In genomic region chr20:48965189-48965910, GRCh38 we compare ENCODE assay signal across 19 cellular contexts. TPM values are rescaled to one million over a fixed set of nuclear protein-coding genes. Genes with fewer than 3 reads are reported as not detected.
DNase-seq lines count a peak whose midpoint lies in the region; ATAC-seq and TF ChIP-seq lines count a peak whose summit lies in the region.
"Had no signal": no experiment of that assay in that cellular context is flagged by ENCODE, and none has a peak within 500 bp of the region (broad histone marks: within the 10 kb centered on the region; RNA-seq: fewer than 3 reads in every experiment).

No MANE protein-coding gene starts in this region.

- peaks cover 55% of the 10 kb centered on the region for H3K36me3 Mint-ChIP-seq in osteocyte (ENCODE audit: unreplicated experiment)

- H3K36me3 ChIP-seq in BJ (ENCODE audit: control insufficient read depth, insufficient read depth, low read length) (peaks cover 8% of the 10 kb centered on the region), MG63 (peaks cover 51% of the 10 kb centered on the region), mesodermal cell (ENCODE audit: control insufficient read depth, insufficient read depth, low read length) (peaks cover 58% of the 10 kb centered on the region)

- H3K9me3 Mint-ChIP-seq in osteocyte (ENCODE audit: unreplicated experiment): no peaks in the 10 kb centered on the region
- H3K9me3 Mint-ChIP-seq: activated CD4-positive, alpha-beta memory T cell treated with anti-CD3 and anti-CD28 coated beads, Interleukin-2, amount 10 ng/mL, durations not matched to agents 7 days and 5 days; activated T-helper 2 cell treated with anti-CD3 and anti-CD28 coated beads, Interferon-gamma antibody, Interleukin-2, Interleukin-4, amounts not matched to agents 10 μg/mL and 5 μg/mL and 100 μg/mL, durations not matched to agents 14 hours and 24 hours and 36 hours; CD8-positive, alpha-beta T cell; natural killer cell had no signal

- H3K9me3 ChIP-seq in MG63: no peaks in the 10 kb centered on the region
- no peaks in the 10 kb centered on the region for H3K9me3 ChIP-seq in mesodermal cell (ENCODE audit: control insufficient read depth, low read length)
- H3K9me3 ChIP-seq: thyroid gland had no signal

- H3K27me3 ChIP-seq in BJ (ENCODE audit: control insufficient read depth, insufficient read depth, low read length) (no peaks in the 10 kb centered on the region), MG63 (no peaks in the 10 kb centered on the region), dorsolateral prefrontal cortex (no peaks in the 10 kb centered on the region)
- H3K27me3 ChIP-seq: thyroid gland had no signal

- no peak overlapping the region for H3K27ac Mint-ChIP-seq in osteocyte (ENCODE audit: unreplicated experiment)
- H3K27ac Mint-ChIP-seq: activated CD4-positive, alpha-beta memory T cell treated with anti-CD3 and anti-CD28 coated beads, Interleukin-2, amount 10 ng/mL, durations not matched to agents 7 days and 5 days; activated T-helper 2 cell treated with anti-CD3 and anti-CD28 coated beads, Interferon-gamma antibody, Interleukin-2, Interleukin-4, amounts not matched to agents 10 μg/mL and 5 μg/mL and 100 μg/mL, durations not matched to agents 14 hours and 24 hours and 36 hours; CD8-positive, alpha-beta T cell; natural killer cell had no signal

- 93 to 100% methylated on average over 2 of the region's 3 CpGs for WGBS in mesodermal cell (ENCODE audit: insufficient coverage in 2 of 2), 2 experiments

- DNase-seq in BJ (ENCODE audit: low read depth) (peak; percentile 39), MG63 (peak; percentile 21), dorsolateral prefrontal cortex (no peak), LoVo (ENCODE audit: low spot score) (no peak), osteocyte (ENCODE audit: extremely low spot score, unreplicated experiment) (no peak)
- DNase-seq: activated CD4-positive, alpha-beta memory T cell treated with anti-CD3 and anti-CD28 coated beads, Interleukin-2, amount 10 ng/mL, durations not matched to agents 7 days and 5 days; anterior cingulate cortex; CD8-positive, alpha-beta T cell; dermis blood vessel endothelial cell; foreskin melanocyte; GOT3; natural killer cell; NCI-H774; thyroid gland had no signal

- H3K4me3 Mint-ChIP-seq in osteocyte (ENCODE audit: unreplicated experiment): no peak overlapping the region
- H3K4me3 Mint-ChIP-seq: activated CD4-positive, alpha-beta memory T cell treated with anti-CD3 and anti-CD28 coated beads, Interleukin-2, amount 10 ng/mL, durations not matched to agents 7 days and 5 days; CD8-positive, alpha-beta T cell; natural killer cell had no signal

- no peaks in the 10 kb centered on the region for H3K4me1 ChIP-seq in mesodermal cell (ENCODE audit: control insufficient read depth, insufficient read depth, low read length, poor library complexity, severe bottlenecking)

- H3K4me1 Mint-ChIP-seq in osteocyte (ENCODE audit: unreplicated experiment): no peaks in the 10 kb centered on the region
- H3K4me1 Mint-ChIP-seq: activated CD4-positive, alpha-beta memory T cell treated with anti-CD3 and anti-CD28 coated beads, Interleukin-2, amount 10 ng/mL, durations not matched to agents 7 days and 5 days; natural killer cell had no signal

- intact Hi-C loops in dorsolateral prefrontal cortex (cut with DNase I): no loop called here

- no peak for ATAC-seq in GM21390 (IDR thresholded peaks at IDR 0.05; ENCODE audit: unreplicated experiment)
- ATAC-seq: CD8-positive, alpha-beta T cell; natural killer cell; Panc1 had no signal

- TF ChIP-seq CTCF in BJ (IDR thresholded peaks at IDR 0.05; ENCODE audit: insufficient read depth, low read depth, low read length) (no peak), dorsolateral prefrontal cortex (IDR thresholded peaks at IDR 0.05 in 54 of 56, conservative IDR thresholded peaks at IDR 0.05 in 2 of 56; ENCODE audit: low read depth in 1 of 56, partially characterized antibody in 56 of 56) (no peak), osteocyte (IDR thresholded peaks at IDR 0.05) (no peak)

- H3K4me3 ChIP-seq in BJ (ENCODE audit: low read depth, low read length): no peak overlapping the region
- H3K4me3 ChIP-seq in MG63: no peak overlapping the region
- no peak overlapping the region for H3K4me3 ChIP-seq in dorsolateral prefrontal cortex
- H3K4me3 ChIP-seq in mesodermal cell (ENCODE audit: extremely low read depth, insufficient read depth, low read length, poor library complexity, severe bottlenecking): no peak overlapping the region
- H3K4me3 ChIP-seq: lung, thyroid gland had no signal

- H3K27ac ChIP-seq in dorsolateral prefrontal cortex: peak overlapping the region in 31 of 59 donors; percentile 1 to 70 (median 36)
- H3K27ac ChIP-seq in mesodermal cell (ENCODE audit: low read depth, low read length, severe bottlenecking): peak overlapping the region; percentile 3
- H3K27ac ChIP-seq: thyroid gland had no signal

- CTCF ChIA-PET in BJ (lab: Yijun Ruan, JAX): interaction anchor here (1.0 kb wide), 1 partner anchor 19 kb away, joined by 4 read pairs; no protein-coding TSS in a partner anchor

- no peaks in the 10 kb centered on the region for H3K27me3 Mint-ChIP-seq in osteocyte (ENCODE audit: unreplicated experiment)
- H3K27me3 Mint-ChIP-seq: activated CD4-positive, alpha-beta memory T cell treated with anti-CD3 and anti-CD28 coated beads, Interleukin-2, amount 10 ng/mL, durations not matched to agents 7 days and 5 days had no signal

- POLR2A ChIA-PET in BJ (lab: Charles Lee): no interaction called here

RNA-seq across cellular contexts. Expression of gene ARFGEF2, which starts 43.8 kb away (rescaled TPM):
- 15.5 and 20.0 TPM in 2 replicates for polyA plus RNA-seq in BJ (2011; rRNA removed)
- 32.4 and 33.1 TPM in 2 replicates for polyA minus RNA-seq in BJ (2011; rRNA and poly(A)+ RNA removed)
- total RNA-seq in MG63 (2014; rRNA removed; shearing (Covaris generic); ENCODE audit: low replicate concordance): 17.9 and 22.5 TPM in 2 replicates
- total RNA-seq in dorsolateral prefrontal cortex (10 to 100 TPM; 28.4 to 72.0 (median 52.6) TPM), osteocyte (32.5 and 35.8 TPM in 2 replicates)
- polyA plus RNA-seq in mesodermal cell (2013, experiment 1 of 2): 13.5 TPM
- polyA plus RNA-seq in mesodermal cell (2013, experiment 2 of 2): 11.6 TPM

Comparison
In these comparisons a context has a peak if more than half of its experiments do, and no peak if none do; other contexts are left out.
1. DNase-seq: peak in BJ (single experiment) and MG63 (single experiment); none in dorsolateral prefrontal cortex (0 of 10), LoVo (single experiment) and osteocyte (single experiment).